Comparison of ENCODE assay signal across 1 cellular context in the genomic region with DNA sequence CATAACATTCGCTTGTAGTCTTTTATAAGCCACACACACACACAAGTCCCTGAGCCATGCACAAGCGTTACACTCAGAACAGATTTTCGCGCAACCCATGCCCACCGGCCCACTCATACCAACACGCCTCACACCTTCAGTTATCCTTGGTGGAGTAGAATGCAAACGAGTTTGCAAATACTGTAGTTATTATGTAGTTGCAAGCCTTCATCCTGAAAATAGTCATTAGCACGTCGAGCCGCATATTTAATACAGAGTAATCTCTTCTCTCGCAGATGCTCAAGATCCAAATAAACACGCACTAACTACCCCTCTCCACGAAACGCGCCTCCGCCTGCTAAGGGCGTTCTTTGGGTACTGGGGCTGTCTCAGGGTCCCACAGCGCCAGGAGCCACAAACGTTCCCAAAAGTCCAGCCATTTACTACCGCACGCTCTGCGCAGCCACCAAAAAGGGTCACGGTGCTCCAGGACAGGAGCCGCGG.
A peak's percentile ranks its signal among the peaks of the same experiment; 100 is the strongest.
TF ChIP-seq lines count a peak whose summit lies in the region.

No MANE protein-coding gene starts in this region.

TF ChIP-seq in H1, 55 proteins besides CTCF, POLR2A, EP300 and RAD21 (continued from another document):
- TF ChIP-seq SIN3A (conservative IDR thresholded peaks at IDR 0.05 in 1 of 2, IDR thresholded peaks at IDR 0.05 in 1 of 2; ENCODE audit: low read depth in 1 of 2, low read length in 2 of 2) (no peak), ASH2L (IDR thresholded peaks at IDR 0.05; ENCODE audit: low read length) (no peak), KDM1A (IDR thresholded peaks at IDR 0.05; ENCODE audit: borderline replicate concordance, low read length) (no peak), SAP30 (IDR thresholded peaks at IDR 0.05; ENCODE audit: insufficient read depth, insufficient replicate concordance, low read length) (no peak), FOSL1 (IDR thresholded peaks at IDR 0.05; ENCODE audit: insufficient read depth, low read depth, low read length) (no peak), GABPA (IDR thresholded peaks at IDR 0.05; ENCODE audit: borderline replicate concordance, insufficient read depth, low read length) (no peak), SP4 (IDR thresholded peaks at IDR 0.05; ENCODE audit: low read length) (no peak), SIX5 (IDR thresholded peaks at IDR 0.05; ENCODE audit: low read depth, low read length) (no peak), POU5F1 (IDR thresholded peaks at IDR 0.05; ENCODE audit: low read depth, low read length) (no peak), EZH2 (IDR thresholded peaks at IDR 0.05; ENCODE audit: low read depth, low read length, severe bottlenecking) (peak; percentile 83), RFX5 (IDR thresholded peaks at IDR 0.05; ENCODE audit: borderline replicate concordance, low read depth, low read length) (no peak), KDM4A (IDR thresholded peaks at IDR 0.05; ENCODE audit: low read depth, low read length, severe bottlenecking) (no peak), SIRT6 (IDR thresholded peaks at IDR 0.05; ENCODE audit: low read length) (no peak), CHD1 (IDR thresholded peaks at IDR 0.05; ENCODE audit: low read depth, low read length) (no peak), TEAD4 (IDR thresholded peaks at IDR 0.05; ENCODE audit: low read depth, low read length) (no peak), CHD2 (IDR thresholded peaks at IDR 0.05; ENCODE audit: low read length) (no peak), SRF (IDR thresholded peaks at IDR 0.05; ENCODE audit: low read depth, low read length) (no peak), YY1 (IDR thresholded peaks at IDR 0.05; ENCODE audit: low read depth, low read length) (no peak), SUZ12 (IDR thresholded peaks at IDR 0.05; ENCODE audit: low read length) (peak; percentile 81), RBBP5 (IDR thresholded peaks at IDR 0.05; ENCODE audit: borderline replicate concordance, low read depth, low read length) (no peak), CBX5 (IDR thresholded peaks at IDR 0.05; ENCODE audit: low read depth, low read length) (no peak), HDAC2 (IDR thresholded peaks at IDR 0.05; ENCODE audit: borderline replicate concordance in 1 of 2, low read depth in 2 of 2, low read length in 2 of 2) (no peak)
- TF ChIP-seq, protein P1, sequence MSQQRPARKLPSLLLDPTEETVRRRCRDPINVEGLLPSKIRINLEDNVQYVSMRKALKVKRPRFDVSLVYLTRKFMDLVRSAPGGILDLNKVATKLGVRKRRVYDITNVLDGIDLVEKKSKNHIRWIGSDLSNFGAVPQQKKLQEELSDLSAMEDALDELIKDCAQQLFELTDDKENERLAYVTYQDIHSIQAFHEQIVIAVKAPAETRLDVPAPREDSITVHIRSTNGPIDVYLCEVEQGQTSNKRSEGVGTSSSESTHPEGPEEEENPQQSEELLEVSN (IDR thresholded peaks at IDR 0.05), result no peak
- TF ChIP-seq, protein P2, sequence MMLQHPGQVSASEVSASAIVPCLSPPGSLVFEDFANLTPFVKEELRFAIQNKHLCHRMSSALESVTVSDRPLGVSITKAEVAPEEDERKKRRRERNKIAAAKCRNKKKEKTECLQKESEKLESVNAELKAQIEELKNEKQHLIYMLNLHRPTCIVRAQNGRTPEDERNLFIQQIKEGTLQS (IDR thresholded peaks at IDR 0.05; ENCODE audit: insufficient read depth, low read depth, low read length), result no peak
- TF ChIP-seq, protein P3, sequence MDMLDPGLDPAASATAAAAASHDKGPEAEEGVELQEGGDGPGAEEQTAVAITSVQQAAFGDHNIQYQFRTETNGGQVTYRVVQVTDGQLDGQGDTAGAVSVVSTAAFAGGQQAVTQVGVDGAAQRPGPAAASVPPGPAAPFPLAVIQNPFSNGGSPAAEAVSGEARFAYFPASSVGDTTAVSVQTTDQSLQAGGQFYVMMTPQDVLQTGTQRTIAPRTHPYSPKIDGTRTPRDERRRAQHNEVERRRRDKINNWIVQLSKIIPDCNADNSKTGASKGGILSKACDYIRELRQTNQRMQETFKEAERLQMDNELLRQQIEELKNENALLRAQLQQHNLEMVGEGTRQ (IDR thresholded peaks at IDR 0.05; ENCODE audit: low read length), result no peak
- TF ChIP-seq, protein P4, sequence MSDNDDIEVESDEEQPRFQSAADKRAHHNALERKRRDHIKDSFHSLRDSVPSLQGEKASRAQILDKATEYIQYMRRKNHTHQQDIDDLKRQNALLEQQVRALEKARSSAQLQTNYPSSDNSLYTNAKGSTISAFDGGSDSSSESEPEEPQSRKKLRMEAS (IDR thresholded peaks at IDR 0.05), result no peak
